ENCODE assay signal across 21 cellular contexts in the genomic region with DNA sequence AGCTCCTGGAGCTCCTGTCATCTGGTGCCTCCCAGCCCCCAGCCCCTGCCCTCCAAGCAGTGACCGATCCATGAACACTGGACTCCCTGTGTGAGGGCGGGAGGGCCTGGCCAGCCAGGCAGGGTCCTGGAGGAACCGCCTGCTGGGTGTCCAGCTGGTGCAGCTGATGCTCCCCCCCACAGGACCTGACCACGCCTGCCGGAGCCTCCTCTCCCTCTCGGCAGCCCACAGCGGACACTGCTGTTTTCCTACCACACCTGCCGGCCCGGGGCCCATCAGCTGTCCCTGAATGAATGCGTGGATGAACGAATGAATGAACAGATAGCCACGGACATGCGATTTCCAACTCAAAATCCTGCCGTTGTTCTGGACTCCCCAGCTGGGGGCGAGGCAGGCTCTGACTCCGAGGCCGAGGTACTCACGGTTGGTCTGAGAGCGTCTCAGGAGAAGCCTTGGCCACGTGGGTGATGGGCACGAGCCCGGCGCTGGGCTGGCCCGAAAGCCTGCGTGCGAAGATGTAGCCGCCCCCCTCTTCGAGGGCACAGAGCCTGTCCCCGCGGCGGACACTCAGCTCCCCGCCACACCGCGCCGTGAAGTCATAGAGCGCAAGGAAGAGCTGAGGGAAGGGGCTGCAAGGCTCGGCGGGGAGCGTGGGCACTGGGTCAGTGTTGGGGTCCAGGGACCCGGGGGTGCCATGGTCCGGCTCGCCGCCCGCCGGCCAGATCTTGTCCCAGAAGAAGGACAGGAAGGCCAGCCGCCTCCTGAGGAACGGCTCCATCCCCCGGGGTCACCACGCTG. TPM values are rescaled to one million over a fixed set of nuclear protein-coding genes. Genes with fewer than 3 reads are reported as not detected.
A peak's percentile ranks its signal among the peaks of the same experiment; 100 is the strongest.
DNase-seq lines count a peak whose midpoint lies in the region; ATAC-seq, FAIRE-seq and TF ChIP-seq lines count a peak whose summit lies in the region.
"Had no signal": no experiment of that assay in that cellular context is flagged by ENCODE, and none has a peak within 500 bp of the region (broad histone marks: within the 10 kb centered on the region; RNA-seq: fewer than 3 reads in every experiment).

No MANE protein-coding gene starts in this region.

- no peak overlapping the region for H3K23ac ChIP-seq in H1 (ENCODE audit: insufficient read length)

- H4K91ac ChIP-seq in H1 (replicated peaks; ENCODE audit: insufficient read length, low read length) = peak overlapping the region; percentile 40

- 83% methylated on average over 45 of the region's 49 CpGs; no CpG with 5 or more reads in 1 of the 2 experiments for WGBS in H1 (ENCODE audit: extremely low coverage in 1 of 2, insufficient coverage in 1 of 2, insufficient read length in 1 of 2, insufficient replicate concordance in 2 of 2, low coverage in 1 of 2, low lambda C conversion rate in 2 of 2, missing lambda C conversion rate in 1 of 2), 2 experiments

- H3K18ac ChIP-seq in H1 (ENCODE audit: extremely low read depth, low read length) = no peak overlapping the region; the same call in 1 of the 2 replicates

- CTCF ChIA-PET in H1 (lab: Charles Lee; ENCODE audit: partially characterized antibody) = interaction anchor here (0.7 to 1.5 kb wide), 11 partner anchors 9 to 1179 kb away, joined by 3 to 11 read pairs (median 4); a partner anchor contains a TSS

- no peak overlapping the region; the same call in 1 of the 2 replicates for H2BK15ac ChIP-seq in H1 (ENCODE audit: low read length)

- peak overlapping the region; percentile 80; the same call in 1 of the 2 replicates for H2BK12ac ChIP-seq in H1 (ENCODE audit: low read depth, low read length)

- H3K79me1 ChIP-seq in H1 (ENCODE audit: low read depth, low read length) = no peaks in the 10 kb centered on the region

- no peak overlapping the region for H3K4ac ChIP-seq in H1 (replicated peaks; ENCODE audit: insufficient read length, low read depth, low read length)

- H3K56ac ChIP-seq in H1 (replicated peaks; ENCODE audit: insufficient read length, low read depth, low read length) = no peak overlapping the region

- FAIRE-seq in H1 (lab: Jason Lieb, UNC) = no peak
- FAIRE-seq: D721Med, GM12878 had no signal

- H2AFZ ChIP-seq in H1 (ENCODE audit: low read length) = no peak overlapping the region

- ATAC-seq in HG03095 (IDR thresholded peaks at IDR 0.05; ENCODE audit: unreplicated experiment) = no peak
- no peak for ATAC-seq in GM18511 (IDR thresholded peaks at IDR 0.05; ENCODE audit: unreplicated experiment)
- ATAC-seq: GM12878 had no signal

- no peaks in the 10 kb centered on the region for H3K23me2 ChIP-seq in H1 (ENCODE audit: low read depth, low read length)

- no peak for TF ChIP-seq POLR2A in H1 (IDR thresholded peaks at IDR 0.05; ENCODE audit: control extremely low read depth in 1 of 2, low read depth in 2 of 2, low read length in 2 of 2)

- H3K14ac ChIP-seq in H1 (ENCODE audit: insufficient read length) = no peak overlapping the region

- POLR2A ChIA-PET in H1 (lab: Charles Lee; ENCODE audit: partially characterized antibody) = interaction anchor here (1.7 to 2.3 kb wide), 2 partner anchors 12 to 25 kb away, joined by 3 to 10 read pairs; a partner anchor contains a TSS

- no peak overlapping the region for H3K9ac ChIP-seq in H1 (replicated peaks in 1 of 4; ENCODE audit: extremely low read depth in 1 of 4, low read depth in 3 of 4, low read length in 3 of 4)
- H3K9ac ChIP-seq: KMS-11 had no signal

- peak overlapping the region; percentile 25; the same call in 1 of the 2 replicates for H4K8ac ChIP-seq in H1 (ENCODE audit: extremely low read depth, insufficient read depth, low read length)

- H3K27ac ChIP-seq in H1 (ENCODE audit: low read depth, low read length) = no peak overlapping the region
- H3K27ac ChIP-seq: 22Rv1, KMS-11 had no signal

- H3K9me3 ChIP-seq in H1 (ENCODE audit: insufficient read depth in 2 of 2, low read depth in 1 of 2, low read length in 1 of 2) = no peaks in the 10 kb centered on the region
- H3K9me3 ChIP-seq: MG63 had no signal

- no peaks in the 10 kb centered on the region for H3K27me3 ChIP-seq in H1 (replicated peaks in 1 of 4; ENCODE audit: control insufficient read depth in 3 of 4, extremely low read depth in 1 of 4, insufficient read depth in 3 of 4, low read length in 3 of 4)
- H3K27me3 ChIP-seq: MG63 had no signal

- no peak overlapping the region for H2BK20ac ChIP-seq in H1 (ENCODE audit: low read length)

- DNase-seq in DMS53 (lab: John Stamatoyannopoulos, UW) = peak; percentile 32
- no peak for DNase-seq in DMS53 treated with DMSO at 0.1 percent for 48 hours (lab: John Stamatoyannopoulos, UW; ENCODE audit: unreplicated experiment)
- DNase-seq in NCI-H146 treated with DMSO at 0.1 percent for 48 hours (lab: John Stamatoyannopoulos, UW; ENCODE audit: unreplicated experiment) = peak; percentile 76
- DNase-seq in H1 (ENCODE audit: low read depth in 1 of 2, low spot score in 2 of 2) = no peak
- DNase-seq: CD4-positive, alpha-beta memory T cell; GDM1; NCI-H1092; NCI-H187; NCI-H526 treated with DMSO at 0.1 percent for 48 hours; RPMI8226; SW 1271 had no signal

- no peak overlapping the region for H3K4me3 ChIP-seq in H1 (ENCODE audit: extremely low read depth in 1 of 4, insufficient read depth in 2 of 4, low read depth in 3 of 4, low read length in 4 of 4)
- H3K4me3 ChIP-seq: GM12878, MG63 had no signal

- peaks cover 0 to 20% (median 7%) of the 10 kb centered on the region in 4 experiments; a peak in 6 of 7 replicates for H3K4me1 ChIP-seq in H1 (replicated peaks in 1 of 4; ENCODE audit: control insufficient read depth in 3 of 4, insufficient read depth in 4 of 4, low read length in 3 of 4)

- H2AK5ac ChIP-seq in H1 (ENCODE audit: low read depth, low read length) = no peak overlapping the region; the same call in 1 of the 2 replicates

- no peaks in the 10 kb centered on the region for H3K36me3 ChIP-seq in H1 (ENCODE audit: control insufficient read depth in 2 of 4, insufficient read depth in 4 of 4, low read length in 3 of 4)
- H3K36me3 ChIP-seq: MG63 had no signal

- H2BK5ac ChIP-seq in H1 (ENCODE audit: low read depth, low read length) = peak overlapping the region; percentile 52; the same call in 1 of the 2 replicates

- H3K4me2 ChIP-seq in H1 (ENCODE audit: insufficient read depth in 1 of 2, low read depth in 2 of 2, low read length in 2 of 2) = peak overlapping the region in 1 of 2 experiments; percentile 42; a peak in 1 of 4 replicates
- H3K4me2 ChIP-seq: KMS-11 had no signal

- no peak for TF ChIP-seq RAD21 in H1 (IDR thresholded peaks at IDR 0.05 in 1 of 2, conservative IDR thresholded peaks at IDR 0.05 in 1 of 2; ENCODE audit: low read depth in 2 of 2, low read length in 2 of 2)

- H4K5ac ChIP-seq in H1 (ENCODE audit: insufficient read length, low read depth, low read length) = no peak overlapping the region

- no peaks in the 10 kb centered on the region for H3K79me2 ChIP-seq in H1 (ENCODE audit: control insufficient read depth in 1 of 2, insufficient read depth in 2 of 2, low read length in 2 of 2)

- no peak for TF ChIP-seq CTCF in H1 (IDR thresholded peaks at IDR 0.05; ENCODE audit: control extremely low read depth in 1 of 3, insufficient read depth in 1 of 3, low read depth in 1 of 3, low read length in 3 of 3)

- H2BK120ac ChIP-seq in H1 (replicated peaks; ENCODE audit: low read depth, low read length) = no peak overlapping the region

- no peaks in the 10 kb centered on the region for H4K20me1 ChIP-seq in H1 (replicated peaks in 1 of 2; ENCODE audit: control insufficient read depth in 1 of 2, insufficient read depth in 2 of 2, low read length in 2 of 2)

- TF ChIP-seq EP300 in H1 (IDR thresholded peaks at IDR 0.05; ENCODE audit: borderline replicate concordance in 1 of 2, low read depth in 2 of 2, low read length in 2 of 2) = no peak

RNA-seq across cellular contexts. Expression of a gene that starts 0.7 kb away (rescaled TPM):
- total RNA-seq in H1 (2021; fragmentation: NEBNext Ultra II Directional; extraction: Animal tissue kit (Norgen Biotek cat#: 25700)) = 0.29 and 0.76 TPM in 2 replicates
- 0.39 and 0.66 TPM in 2 replicates for polyA plus RNA-seq in H1 (2011; rRNA removed)
- 0.36 TPM for polyA plus RNA-seq in H1 (2011; cell fraction: cytosol; rRNA removed)
- polyA plus RNA-seq in H1 (2011; cell fraction: nucleus; rRNA removed) = 2.9 TPM
- 0.23 to 0.46 TPM (median 0.39 TPM) in 4 replicates for polyA plus RNA-seq in H1 (2012, experiment 1 of 2)
- polyA plus RNA-seq in H1 (2012, experiment 2 of 2) = 0.10 TPM
- polyA plus RNA-seq in H1 (2013, experiment 1 of 2) = 0.28 TPM
- polyA plus RNA-seq in H1 (2013, experiment 2 of 2) = 0.15 TPM
- polyA minus RNA-seq in H1 (2011; rRNA and poly(A)+ RNA removed) = 0.10 TPM in 1 of 2 replicates, not detected in the other
- polyA minus RNA-seq in H1 (2011; cell fraction: cytosol; rRNA and poly(A)+ RNA removed) = not detected
- polyA minus RNA-seq in H1 (2011; cell fraction: nucleus; rRNA and poly(A)+ RNA removed) = 0.50 TPM
- total RNA-seq: CD4-positive, alpha-beta memory T cell; GM12878; SK-MEL-5 had no signal
- polyA plus RNA-seq: AG04450; BJ; CD4-positive, alpha-beta memory T cell; GM12878 had no signal

RNA-seq across cellular contexts. Expression of a gene that starts 7.1 kb away (rescaled TPM):
- total RNA-seq in H1 (2021; fragmentation: NEBNext Ultra II Directional; extraction: Animal tissue kit (Norgen Biotek cat#: 25700)) = 2.5 and 2.6 TPM in 2 replicates
- 8.8 and 13.5 TPM in 2 replicates for polyA plus RNA-seq in H1 (2011; rRNA removed)
- polyA plus RNA-seq in H1 (2011; cell fraction: cytosol; rRNA removed) = 9.1 TPM
- 17.7 TPM for polyA plus RNA-seq in H1 (2011; cell fraction: nucleus; rRNA removed)
- polyA plus RNA-seq in H1 (2012, experiment 1 of 2) = 2.1 to 3.9 TPM (median 3.5 TPM) in 4 replicates
- 3.5 TPM for polyA plus RNA-seq in H1 (2012, experiment 2 of 2)
- polyA plus RNA-seq in H1 (2013, experiment 1 of 2) = 3.0 TPM
- polyA plus RNA-seq in H1 (2013, experiment 2 of 2) = 2.8 TPM
- polyA minus RNA-seq in H1 (2011; rRNA and poly(A)+ RNA removed) = 2.3 and 2.5 TPM in 2 replicates
- polyA minus RNA-seq in H1 (2011; cell fraction: cytosol; rRNA and poly(A)+ RNA removed) = 4.5 TPM
- 7.0 TPM for polyA minus RNA-seq in H1 (2011; cell fraction: nucleus; rRNA and poly(A)+ RNA removed)
- total RNA-seq: SK-MEL-5 had no signal

RNA-seq across cellular contexts. Expression of a gene that starts 9.7 kb away (rescaled TPM):
- 0.17 and 0.19 TPM in 2 replicates for total RNA-seq in H1 (2021; fragmentation: NEBNext Ultra II Directional; extraction: Animal tissue kit (Norgen Biotek cat#: 25700))
- 0.12 and 0.30 TPM in 2 replicates for polyA plus RNA-seq in H1 (2011; rRNA removed)
- polyA plus RNA-seq in H1 (2011; cell fraction: cytosol; rRNA removed) = 0.27 TPM
- 0.67 TPM for polyA plus RNA-seq in H1 (2011; cell fraction: nucleus; rRNA removed)
- polyA plus RNA-seq in H1 (2012, experiment 1 of 2) = 0.32 to 0.41 TPM (median 0.40 TPM) in 4 replicates
- polyA plus RNA-seq in H1 (2012, experiment 2 of 2) = 0.25 TPM
- polyA plus RNA-seq in H1 (2013, experiment 1 of 2) = 0.08 TPM
- polyA plus RNA-seq in H1 (2013, experiment 2 of 2) = 0.07 TPM
- 0.12 TPM in 1 of 2 replicates, not detected in the other for polyA minus RNA-seq in H1 (2011; rRNA and poly(A)+ RNA removed)
- polyA minus RNA-seq in H1 (2011; cell fraction: cytosol; rRNA and poly(A)+ RNA removed) = 0.37 TPM
- 0.20 TPM for polyA minus RNA-seq in H1 (2011; cell fraction: nucleus; rRNA and poly(A)+ RNA removed)
- total RNA-seq: CD4-positive, alpha-beta memory T cell; SK-MEL-5 had no signal

RNA-seq across cellular contexts. Expression of a gene that starts 26.3 kb away (rescaled TPM):
- total RNA-seq in H1 (2021; fragmentation: NEBNext Ultra II Directional; extraction: Animal tissue kit (Norgen Biotek cat#: 25700)) = 125 and 138 TPM in 2 replicates
- 30.5 and 49.9 TPM in 2 replicates for polyA plus RNA-seq in H1 (2011; rRNA removed)
- 13.6 TPM for polyA plus RNA-seq in H1 (2011; cell fraction: cytosol; rRNA removed)
- 40.2 TPM for polyA plus RNA-seq in H1 (2011; cell fraction: nucleus; rRNA removed)
- 38.8 to 127 TPM (median 112 TPM) in 4 replicates for polyA plus RNA-seq in H1 (2012, experiment 1 of 2)
- 66.7 TPM for polyA plus RNA-seq in H1 (2012, experiment 2 of 2)
- polyA plus RNA-seq in H1 (2013, experiment 1 of 2) = 147 TPM
- polyA plus RNA-seq in H1 (2013, experiment 2 of 2) = 151 TPM
- polyA minus RNA-seq in H1 (2011; rRNA and poly(A)+ RNA removed) = 2.8 and 4.9 TPM in 2 replicates
- 109 TPM for polyA minus RNA-seq in H1 (2011; cell fraction: cytosol; rRNA and poly(A)+ RNA removed)
- polyA minus RNA-seq in H1 (2011; cell fraction: nucleus; rRNA and poly(A)+ RNA removed) = 58.7 TPM

RNA-seq across cellular contexts. Expression of a gene that starts 27.2 kb away (rescaled TPM):
- 17.5 and 18.2 TPM in 2 replicates for total RNA-seq in H1 (2021; fragmentation: NEBNext Ultra II Directional; extraction: Animal tissue kit (Norgen Biotek cat#: 25700))
- polyA plus RNA-seq in H1 (2011; rRNA removed) = 7.9 and 14.0 TPM in 2 replicates
- polyA plus RNA-seq in H1 (2011; cell fraction: cytosol; rRNA removed) = 10.0 TPM
- 48.4 TPM for polyA plus RNA-seq in H1 (2011; cell fraction: nucleus; rRNA removed)
- polyA plus RNA-seq in H1 (2012, experiment 1 of 2) = 7.8 to 17.1 TPM (median 14.4 TPM) in 4 replicates
- 9.1 TPM for polyA plus RNA-seq in H1 (2012, experiment 2 of 2)
- polyA plus RNA-seq in H1 (2013, experiment 1 of 2) = 9.5 TPM
- 8.5 TPM for polyA plus RNA-seq in H1 (2013, experiment 2 of 2)
- polyA minus RNA-seq in H1 (2011; rRNA and poly(A)+ RNA removed) = 16.0 and 19.4 TPM in 2 replicates
- polyA minus RNA-seq in H1 (2011; cell fraction: cytosol; rRNA and poly(A)+ RNA removed) = 21.0 TPM
- 35.2 TPM for polyA minus RNA-seq in H1 (2011; cell fraction: nucleus; rRNA and poly(A)+ RNA removed)

Comparison
In these comparisons a context has a peak if more than half of its experiments do, and no peak if none do; other contexts are left out.
1. DNase-seq: peak in DMS53 (single experiment) and NCI-H146 treated with DMSO at 0.1 percent for 48 hours (single experiment); none in DMS53 treated with DMSO at 0.1 percent for 48 hours (single experiment) and H1 (0 of 2).